ENCODE assay signal across 2 cellular contexts in the genomic region with DNA sequence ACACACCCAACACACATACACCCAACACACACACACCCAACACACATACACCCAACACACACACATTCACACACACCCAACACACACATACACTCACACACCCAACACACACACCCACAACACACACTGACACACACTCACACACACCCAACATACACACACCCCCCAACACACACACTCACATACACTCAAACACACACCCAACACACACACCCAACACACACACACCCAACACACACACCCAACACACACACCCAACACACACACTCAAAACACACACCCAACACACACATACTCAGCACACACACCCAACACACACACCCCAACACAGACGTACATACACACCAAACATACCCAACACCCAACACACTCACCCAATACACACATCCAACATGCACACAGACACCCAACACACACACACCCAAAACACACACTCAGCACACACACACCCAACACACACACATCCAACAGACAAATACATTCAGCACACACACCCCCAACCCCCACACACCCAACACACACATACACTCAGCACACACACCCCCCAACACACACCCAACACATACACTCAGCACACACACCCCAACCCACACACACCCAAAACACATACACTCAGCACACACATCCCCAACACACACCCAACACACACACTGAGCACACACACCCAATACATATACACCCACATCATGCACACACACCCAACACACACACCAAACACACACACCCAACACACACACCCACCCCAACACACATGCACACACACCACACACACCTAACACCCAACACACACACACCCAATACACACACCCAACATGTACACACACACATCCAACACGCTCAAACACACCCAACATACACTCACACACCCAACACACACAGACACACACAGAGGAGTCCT.
TF ChIP-seq lines count a peak whose summit lies in the region.

No MANE protein-coding gene starts in this region.

TF ChIP-seq in HepG2, 621 proteins besides CTCF, POLR2A, EP300 and RAD21:
- TF ChIP-seq, protein P1, sequence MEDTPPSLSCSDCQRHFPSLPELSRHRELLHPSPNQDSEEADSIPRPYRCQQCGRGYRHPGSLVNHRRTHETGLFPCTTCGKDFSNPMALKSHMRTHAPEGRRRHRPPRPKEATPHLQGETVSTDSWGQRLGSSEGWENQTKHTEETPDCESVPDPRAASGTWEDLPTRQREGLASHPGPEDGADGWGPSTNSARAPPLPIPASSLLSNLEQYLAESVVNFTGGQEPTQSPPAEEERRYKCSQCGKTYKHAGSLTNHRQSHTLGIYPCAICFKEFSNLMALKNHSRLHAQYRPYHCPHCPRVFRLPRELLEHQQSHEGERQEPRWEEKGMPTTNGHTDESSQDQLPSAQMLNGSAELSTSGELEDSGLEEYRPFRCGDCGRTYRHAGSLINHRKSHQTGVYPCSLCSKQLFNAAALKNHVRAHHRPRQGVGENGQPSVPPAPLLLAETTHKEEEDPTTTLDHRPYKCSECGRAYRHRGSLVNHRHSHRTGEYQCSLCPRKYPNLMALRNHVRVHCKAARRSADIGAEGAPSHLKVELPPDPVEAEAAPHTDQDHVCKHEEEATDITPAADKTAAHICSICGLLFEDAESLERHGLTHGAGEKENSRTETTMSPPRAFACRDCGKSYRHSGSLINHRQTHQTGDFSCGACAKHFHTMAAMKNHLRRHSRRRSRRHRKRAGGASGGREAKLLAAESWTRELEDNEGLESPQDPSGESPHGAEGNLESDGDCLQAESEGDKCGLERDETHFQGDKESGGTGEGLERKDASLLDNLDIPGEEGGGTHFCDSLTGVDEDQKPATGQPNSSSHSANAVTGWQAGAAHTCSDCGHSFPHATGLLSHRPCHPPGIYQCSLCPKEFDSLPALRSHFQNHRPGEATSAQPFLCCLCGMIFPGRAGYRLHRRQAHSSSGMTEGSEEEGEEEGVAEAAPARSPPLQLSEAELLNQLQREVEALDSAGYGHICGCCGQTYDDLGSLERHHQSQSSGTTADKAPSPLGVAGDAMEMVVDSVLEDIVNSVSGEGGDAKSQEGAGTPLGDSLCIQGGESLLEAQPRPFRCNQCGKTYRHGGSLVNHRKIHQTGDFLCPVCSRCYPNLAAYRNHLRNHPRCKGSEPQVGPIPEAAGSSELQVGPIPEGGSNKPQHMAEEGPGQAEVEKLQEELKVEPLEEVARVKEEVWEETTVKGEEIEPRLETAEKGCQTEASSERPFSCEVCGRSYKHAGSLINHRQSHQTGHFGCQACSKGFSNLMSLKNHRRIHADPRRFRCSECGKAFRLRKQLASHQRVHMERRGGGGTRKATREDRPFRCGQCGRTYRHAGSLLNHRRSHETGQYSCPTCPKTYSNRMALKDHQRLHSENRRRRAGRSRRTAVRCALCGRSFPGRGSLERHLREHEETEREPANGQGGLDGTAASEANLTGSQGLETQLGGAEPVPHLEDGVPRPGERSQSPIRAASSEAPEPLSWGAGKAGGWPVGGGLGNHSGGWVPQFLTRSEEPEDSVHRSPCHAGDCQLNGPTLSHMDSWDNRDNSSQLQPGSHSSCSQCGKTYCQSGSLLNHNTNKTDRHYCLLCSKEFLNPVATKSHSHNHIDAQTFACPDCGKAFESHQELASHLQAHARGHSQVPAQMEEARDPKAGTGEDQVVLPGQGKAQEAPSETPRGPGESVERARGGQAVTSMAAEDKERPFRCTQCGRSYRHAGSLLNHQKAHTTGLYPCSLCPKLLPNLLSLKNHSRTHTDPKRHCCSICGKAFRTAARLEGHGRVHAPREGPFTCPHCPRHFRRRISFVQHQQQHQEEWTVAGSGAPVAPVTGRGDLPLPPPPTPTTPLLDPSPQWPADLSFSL (CRISPR knock-in tag; IDR thresholded peaks at IDR 0.05), result peak; percentile 56; the same call in 1 of the 2 replicates
- TF ChIP-seq IKZF1 (IDR thresholded peaks at IDR 0.05) (0 out of 2 replicates have a peak, but pooled peaks have one; percentile 45), ZNF83 (CRISPR knock-in tag; IDR thresholded peaks at IDR 0.05; ENCODE audit: borderline replicate concordance) (no peak)

TF ChIP-seq in H1, 55 proteins besides CTCF, POLR2A, EP300 and RAD21:
- TF ChIP-seq ZNF274 (IDR thresholded peaks at IDR 0.05; ENCODE audit: borderline replicate concordance, extremely low read depth, low read length) (no peak), CHD1 (IDR thresholded peaks at IDR 0.05; ENCODE audit: low read depth, low read length) (no peak), PHF8 (conservative IDR thresholded peaks at IDR 0.05; ENCODE audit: low read depth, low read length) (no peak), SAP30 (IDR thresholded peaks at IDR 0.05; ENCODE audit: insufficient read depth, insufficient replicate concordance, low read length) (no peak), KDM5A (IDR thresholded peaks at IDR 0.05; ENCODE audit: low read length) (no peak), HDAC6 (IDR thresholded peaks at IDR 0.05; ENCODE audit: low read depth, low read length) (no peak), SIRT6 (IDR thresholded peaks at IDR 0.05; ENCODE audit: low read length) (no peak), RNF2 (IDR thresholded peaks at IDR 0.05; ENCODE audit: borderline replicate concordance, low read depth, low read length, missing control alignments, poor library complexity, severe bottlenecking) (no peak), SP1 (IDR thresholded peaks at IDR 0.05; ENCODE audit: low read depth, low read length) (no peak), TCF12 (IDR thresholded peaks at IDR 0.05; ENCODE audit: low read depth, low read length) (no peak), CTBP2 (IDR thresholded peaks at IDR 0.05; ENCODE audit: borderline replicate concordance, insufficient read depth, insufficient read length, low read length) (no peak), BRCA1 (IDR thresholded peaks at IDR 0.05; ENCODE audit: low read depth, low read length) (no peak)
